Comparison of ENCODE assay signal across 8 cellular contexts in genomic region chr4:180664766-180665368, GRCh38.
A peak's percentile ranks its signal among the peaks of the same experiment; 100 is the strongest.
DNase-seq lines count a peak whose midpoint lies in the region; ATAC-seq and TF ChIP-seq lines count a peak whose summit lies in the region.

No MANE protein-coding gene starts in this region.

- no peak for TF ChIP-seq POLR2A in esophagus squamous epithelium (IDR thresholded peaks at IDR 0.05)

- intact Hi-C loops in esophagus squamous epithelium (cut with DNase I) = no loop called here

- peak; percentile 89 for TF ChIP-seq RAD21 in neural cell (conservative IDR thresholded peaks at IDR 0.05)

- H3K9me3 ChIP-seq in DOHH2 (ENCODE audit: control insufficient read depth, insufficient read depth, low read length) = no peaks in the 10 kb centered on the region
- H3K9me3 ChIP-seq in esophagus squamous epithelium = no peaks in the 10 kb centered on the region
- no peaks in the 10 kb centered on the region for H3K9me3 ChIP-seq in neural cell (ENCODE audit: low read length)

- DNase-seq in GM20000 (ENCODE audit: low spot score) (peak; percentile 43), NCI-H524 (lab: John Stamatoyannopoulos, UW) (peak; percentile 64 to 80), esophagus squamous epithelium (lab: John Stamatoyannopoulos, UW) (no peak), ureter (ENCODE audit: low spot score) (peak; percentile 69)
- peak; percentile 41 for DNase-seq in activated CD4-positive, alpha-beta memory T cell treated with anti-CD3 and anti-CD28 coated beads, Interleukin-2, amount 10 ng/mL, durations not matched to agents 7 days and 5 days

- H4K20me1 ChIP-seq in DOHH2 (ENCODE audit: control insufficient read depth, insufficient read depth, low read depth, low read length) (no peaks in the 10 kb centered on the region), neural cell (ENCODE audit: insufficient read depth) (no peaks in the 10 kb centered on the region)

- H3K27ac ChIP-seq in DOHH2 (ENCODE audit: low read depth, low read length) (no peak overlapping the region), esophagus squamous epithelium (no peak overlapping the region), neural cell (ENCODE audit: low read length) (no peak overlapping the region)

- H3K27me3 ChIP-seq in DOHH2 (ENCODE audit: control insufficient read depth, low read length) = no peaks in the 10 kb centered on the region
- H3K27me3 ChIP-seq in esophagus squamous epithelium = no peaks in the 10 kb centered on the region
- H3K27me3 ChIP-seq in neural cell (ENCODE audit: insufficient read depth, low read depth, low read length) = no peaks in the 10 kb centered on the region

- TF ChIP-seq CTCF in DOHH2 (IDR thresholded peaks at IDR 0.05; ENCODE audit: low read depth, low read length, poor library complexity, severe bottlenecking) = peak; percentile 81
- peak; percentile 52 for TF ChIP-seq CTCF in GM20000 (IDR thresholded peaks at IDR 0.05; ENCODE audit: extremely low read depth, missing control alignments)
- peak; percentile 53 to 75 (median 58) for TF ChIP-seq CTCF in esophagus squamous epithelium (IDR thresholded peaks at IDR 0.05)
- peak; percentile 88 for TF ChIP-seq CTCF in neural cell (IDR thresholded peaks at IDR 0.05; ENCODE audit: poor library complexity, severe bottlenecking)

- no peak for TF ChIP-seq EP300 in neural cell (conservative IDR thresholded peaks at IDR 0.05; ENCODE audit: poor library complexity, severe bottlenecking)

- CTCF ChIA-PET in activated CD4-positive, alpha-beta memory T cell treated with anti-CD3 and anti-CD28 coated beads, Interleukin-2, amount 10 ng/mL, durations not matched to agents 7 days and 5 days (lab: Charles Lee) = interaction anchor here (0.5 to 1.7 kb wide), 11 partner anchors 10 to 1636 kb away, joined by 3 to 11 read pairs (median 4); no protein-coding TSS in a partner anchor

- H3K9me2 ChIP-seq in DOHH2 (replicated peaks; ENCODE audit: control insufficient read depth, low read length) = no peaks in the 10 kb centered on the region
- H3K9me2 ChIP-seq in neural cell (ENCODE audit: insufficient read depth, low read length) = no peaks in the 10 kb centered on the region

- H2AFZ ChIP-seq in neural cell (ENCODE audit: low read depth, low read length) = no peak overlapping the region

- H3K4me3 ChIP-seq in DOHH2 (ENCODE audit: low read length) = no peak overlapping the region
- no peak overlapping the region for H3K4me3 ChIP-seq in esophagus squamous epithelium
- no peak overlapping the region for H3K4me3 ChIP-seq in neural cell (ENCODE audit: low read length)

- H3K4me2 ChIP-seq in DOHH2 (ENCODE audit: low read length) (peak overlapping the region; percentile 5; the same call in 1 of the 2 replicates), neural cell (ENCODE audit: low read length) (no peak overlapping the region)

- H3K36me3 ChIP-seq in DOHH2 (ENCODE audit: control insufficient read depth, low read length) = no peaks in the 10 kb centered on the region
- H3K36me3 ChIP-seq in esophagus squamous epithelium = no peaks in the 10 kb centered on the region
- H3K36me3 ChIP-seq in neural cell (ENCODE audit: insufficient read depth, low read length) = no peaks in the 10 kb centered on the region

- ATAC-seq in HG03558 (IDR thresholded peaks at IDR 0.05; ENCODE audit: extremely low read depth, unreplicated experiment) = peak; percentile 75

- H3K9ac ChIP-seq in neural cell (ENCODE audit: low read length) = no peak overlapping the region

- H3K9me3 Mint-ChIP-seq in activated CD4-positive, alpha-beta memory T cell treated with anti-CD3 and anti-CD28 coated beads, Interleukin-2, amount 10 ng/mL, durations not matched to agents 7 days and 5 days = no peaks in the 10 kb centered on the region

- H3K79me2 ChIP-seq in DOHH2 (ENCODE audit: control insufficient read depth, low read length) (no peaks in the 10 kb centered on the region), neural cell (replicated peaks; ENCODE audit: insufficient read depth, low read length) (no peaks in the 10 kb centered on the region)

- no peaks in the 10 kb centered on the region for H3K4me1 Mint-ChIP-seq in activated CD4-positive, alpha-beta memory T cell treated with anti-CD3 and anti-CD28 coated beads, Interleukin-2, amount 10 ng/mL, durations not matched to agents 7 days and 5 days

- H3K27me3 Mint-ChIP-seq in activated CD4-positive, alpha-beta memory T cell treated with anti-CD3 and anti-CD28 coated beads, Interleukin-2, amount 10 ng/mL, durations not matched to agents 7 days and 5 days = no peaks in the 10 kb centered on the region

- H3K27ac Mint-ChIP-seq in activated CD4-positive, alpha-beta memory T cell treated with anti-CD3 and anti-CD28 coated beads, Interleukin-2, amount 10 ng/mL, durations not matched to agents 7 days and 5 days = no peak overlapping the region

- H3K36me3 Mint-ChIP-seq in activated CD4-positive, alpha-beta memory T cell treated with anti-CD3 and anti-CD28 coated beads, Interleukin-2, amount 10 ng/mL, durations not matched to agents 7 days and 5 days (ENCODE audit: low read depth) = no peaks in the 10 kb centered on the region

- peaks cover 3% of the 10 kb centered on the region; the same call in 1 of the 2 replicates for H3K4me1 ChIP-seq in DOHH2 (ENCODE audit: control insufficient read depth, low read length)
- H3K4me1 ChIP-seq in esophagus squamous epithelium = no peaks in the 10 kb centered on the region

- 8 to 12% methylated on average over 5 of the region's 5 CpGs for WGBS in esophagus squamous epithelium, 2 donors

- no peaks in the 10 kb centered on the region for H3F3A ChIP-seq in DOHH2 (ENCODE audit: control insufficient read depth, insufficient read depth)
- no peaks in the 10 kb centered on the region for H3F3A ChIP-seq in neural cell (ENCODE audit: insufficient read depth, low read length, poor library complexity, severe bottlenecking)

- POLR2A ChIA-PET in activated CD4-positive, alpha-beta memory T cell treated with anti-CD3 and anti-CD28 coated beads, Interleukin-2, amount 10 ng/mL, durations not matched to agents 7 days and 5 days (lab: Charles Lee) = no interaction called here

- no peak overlapping the region for H3K4me3 Mint-ChIP-seq in activated CD4-positive, alpha-beta memory T cell treated with anti-CD3 and anti-CD28 coated beads, Interleukin-2, amount 10 ng/mL, durations not matched to agents 7 days and 5 days

TF ChIP-seq in neural cell, 6 proteins besides CTCF, POLR2A, EP300 and RAD21:
- no peak for TF ChIP-seq MXI1 (conservative IDR thresholded peaks at IDR 0.05; ENCODE audit: poor library complexity, severe bottlenecking)
- TF ChIP-seq SMC3 (conservative IDR thresholded peaks at IDR 0.05; ENCODE audit: poor library complexity) = peak; percentile 84
